ENCODE assay signal across 1 cellular context in the genomic region with DNA sequence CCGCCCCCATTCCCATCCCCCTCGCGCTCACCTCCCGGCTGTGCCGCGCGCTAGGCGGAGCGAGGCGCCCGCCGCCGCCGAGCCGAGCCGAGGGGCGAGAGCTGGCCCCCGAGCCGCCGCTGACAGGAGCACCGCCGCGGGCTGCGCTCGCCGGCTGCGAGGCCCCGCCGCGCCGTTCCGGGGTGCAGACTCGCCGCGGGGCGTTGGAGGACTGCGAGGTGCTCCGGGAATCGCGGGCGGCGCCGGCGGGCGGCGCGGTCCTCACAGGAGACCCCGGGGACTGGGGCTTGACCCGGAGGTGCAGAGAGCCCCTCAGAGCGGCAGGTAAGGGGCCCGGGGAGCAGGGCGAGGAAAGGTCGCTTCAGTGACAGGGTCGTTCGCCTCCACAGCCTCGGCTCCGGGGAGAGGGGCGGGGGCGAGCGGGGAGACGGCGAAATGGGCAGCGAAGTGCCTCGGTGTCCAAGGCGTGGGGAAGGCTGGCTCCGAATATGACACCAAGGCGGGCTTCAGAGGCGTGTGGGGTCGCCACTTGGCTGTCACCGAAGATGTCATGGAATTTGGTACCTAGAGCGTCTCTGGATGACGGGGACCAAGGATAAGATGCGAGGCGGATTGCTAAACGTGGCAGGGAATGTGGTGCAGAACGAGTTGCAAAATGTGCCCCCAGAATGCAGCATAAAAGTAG.
TF ChIP-seq lines count a peak whose summit lies in the region.

No MANE protein-coding gene starts in this region.

TF ChIP-seq in K562, 482 proteins besides CTCF, POLR2A, EP300 and RAD21 (continued from another document):
- TF ChIP-seq, protein P1, sequence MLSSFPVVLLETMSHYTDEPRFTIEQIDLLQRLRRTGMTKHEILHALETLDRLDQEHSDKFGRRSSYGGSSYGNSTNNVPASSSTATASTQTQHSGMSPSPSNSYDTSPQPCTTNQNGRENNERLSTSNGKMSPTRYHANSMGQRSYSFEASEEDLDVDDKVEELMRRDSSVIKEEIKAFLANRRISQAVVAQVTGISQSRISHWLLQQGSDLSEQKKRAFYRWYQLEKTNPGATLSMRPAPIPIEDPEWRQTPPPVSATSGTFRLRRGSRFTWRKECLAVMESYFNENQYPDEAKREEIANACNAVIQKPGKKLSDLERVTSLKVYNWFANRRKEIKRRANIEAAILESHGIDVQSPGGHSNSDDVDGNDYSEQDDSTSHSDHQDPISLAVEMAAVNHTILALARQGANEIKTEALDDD (IDR thresholded peaks at IDR 0.05), result no peak
- TF ChIP-seq, protein P2, sequence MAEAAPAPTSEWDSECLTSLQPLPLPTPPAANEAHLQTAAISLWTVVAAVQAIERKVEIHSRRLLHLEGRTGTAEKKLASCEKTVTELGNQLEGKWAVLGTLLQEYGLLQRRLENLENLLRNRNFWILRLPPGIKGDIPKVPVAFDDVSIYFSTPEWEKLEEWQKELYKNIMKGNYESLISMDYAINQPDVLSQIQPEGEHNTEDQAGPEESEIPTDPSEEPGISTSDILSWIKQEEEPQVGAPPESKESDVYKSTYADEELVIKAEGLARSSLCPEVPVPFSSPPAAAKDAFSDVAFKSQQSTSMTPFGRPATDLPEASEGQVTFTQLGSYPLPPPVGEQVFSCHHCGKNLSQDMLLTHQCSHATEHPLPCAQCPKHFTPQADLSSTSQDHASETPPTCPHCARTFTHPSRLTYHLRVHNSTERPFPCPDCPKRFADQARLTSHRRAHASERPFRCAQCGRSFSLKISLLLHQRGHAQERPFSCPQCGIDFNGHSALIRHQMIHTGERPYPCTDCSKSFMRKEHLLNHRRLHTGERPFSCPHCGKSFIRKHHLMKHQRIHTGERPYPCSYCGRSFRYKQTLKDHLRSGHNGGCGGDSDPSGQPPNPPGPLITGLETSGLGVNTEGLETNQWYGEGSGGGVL (CRISPR knock-in tag; IDR thresholded peaks at IDR 0.05), result no peak
- TF ChIP-seq LCOR (CRISPR knock-in tag; IDR thresholded peaks at IDR 0.05) (no peak), ZNF766 (CRISPR knock-in tag; conservative IDR thresholded peaks at IDR 0.05) (0 out of 2 replicates have a peak, but pooled peaks have one; percentile 9), SOX6 (IDR thresholded peaks at IDR 0.05) (no peak), TOE1 (IDR thresholded peaks at IDR 0.05; ENCODE audit: borderline replicate concordance) (no peak), TOE1 (CRISPR knock-in tag; IDR thresholded peaks at IDR 0.05; ENCODE audit: borderline replicate concordance, low read depth) (no peak), ZNF3 (CRISPR knock-in tag; IDR thresholded peaks at IDR 0.05) (no peak), HMGN3 (IDR thresholded peaks at IDR 0.05; ENCODE audit: borderline replicate concordance, extremely low read depth, insufficient read length, low read depth, low read length) (no peak), CEBPB (tag; IDR thresholded peaks at IDR 0.05) (peak; percentile 86; the same call in 1 of the 2 replicates), SLC30A9 (CRISPR knock-in tag; IDR thresholded peaks at IDR 0.05) (no peak), ZNF347 (CRISPR knock-in tag; IDR thresholded peaks at IDR 0.05; ENCODE audit: low read depth) (no peak), ZBTB8A (IDR thresholded peaks at IDR 0.05; ENCODE audit: partially characterized antibody) (no peak), BRD9 (IDR thresholded peaks at IDR 0.05; ENCODE audit: low read depth, partially characterized antibody) (no peak), PHF8 (IDR thresholded peaks at IDR 0.05; ENCODE audit: borderline replicate concordance, low read length) (peak; percentile 26; the same call in 1 of the 2 replicates), THRAP3 (IDR thresholded peaks at IDR 0.05; ENCODE audit: borderline replicate concordance) (no peak), SIN3A (IDR thresholded peaks at IDR 0.05; ENCODE audit: borderline replicate concordance in 2 of 2, control insufficient read depth in 1 of 2, low read depth in 2 of 2, low read length in 2 of 2) (no peak; a peak in 1 of 4 replicates), ZBTB7A (IDR thresholded peaks at IDR 0.05; ENCODE audit: borderline replicate concordance, control insufficient read depth, low read depth, low read length) (peak; percentile 69; the same call in 1 of the 2 replicates), ZNF408 (CRISPR knock-in tag; IDR thresholded peaks at IDR 0.05; ENCODE audit: low read depth) (no peak)
- TF ChIP-seq, protein P3, sequence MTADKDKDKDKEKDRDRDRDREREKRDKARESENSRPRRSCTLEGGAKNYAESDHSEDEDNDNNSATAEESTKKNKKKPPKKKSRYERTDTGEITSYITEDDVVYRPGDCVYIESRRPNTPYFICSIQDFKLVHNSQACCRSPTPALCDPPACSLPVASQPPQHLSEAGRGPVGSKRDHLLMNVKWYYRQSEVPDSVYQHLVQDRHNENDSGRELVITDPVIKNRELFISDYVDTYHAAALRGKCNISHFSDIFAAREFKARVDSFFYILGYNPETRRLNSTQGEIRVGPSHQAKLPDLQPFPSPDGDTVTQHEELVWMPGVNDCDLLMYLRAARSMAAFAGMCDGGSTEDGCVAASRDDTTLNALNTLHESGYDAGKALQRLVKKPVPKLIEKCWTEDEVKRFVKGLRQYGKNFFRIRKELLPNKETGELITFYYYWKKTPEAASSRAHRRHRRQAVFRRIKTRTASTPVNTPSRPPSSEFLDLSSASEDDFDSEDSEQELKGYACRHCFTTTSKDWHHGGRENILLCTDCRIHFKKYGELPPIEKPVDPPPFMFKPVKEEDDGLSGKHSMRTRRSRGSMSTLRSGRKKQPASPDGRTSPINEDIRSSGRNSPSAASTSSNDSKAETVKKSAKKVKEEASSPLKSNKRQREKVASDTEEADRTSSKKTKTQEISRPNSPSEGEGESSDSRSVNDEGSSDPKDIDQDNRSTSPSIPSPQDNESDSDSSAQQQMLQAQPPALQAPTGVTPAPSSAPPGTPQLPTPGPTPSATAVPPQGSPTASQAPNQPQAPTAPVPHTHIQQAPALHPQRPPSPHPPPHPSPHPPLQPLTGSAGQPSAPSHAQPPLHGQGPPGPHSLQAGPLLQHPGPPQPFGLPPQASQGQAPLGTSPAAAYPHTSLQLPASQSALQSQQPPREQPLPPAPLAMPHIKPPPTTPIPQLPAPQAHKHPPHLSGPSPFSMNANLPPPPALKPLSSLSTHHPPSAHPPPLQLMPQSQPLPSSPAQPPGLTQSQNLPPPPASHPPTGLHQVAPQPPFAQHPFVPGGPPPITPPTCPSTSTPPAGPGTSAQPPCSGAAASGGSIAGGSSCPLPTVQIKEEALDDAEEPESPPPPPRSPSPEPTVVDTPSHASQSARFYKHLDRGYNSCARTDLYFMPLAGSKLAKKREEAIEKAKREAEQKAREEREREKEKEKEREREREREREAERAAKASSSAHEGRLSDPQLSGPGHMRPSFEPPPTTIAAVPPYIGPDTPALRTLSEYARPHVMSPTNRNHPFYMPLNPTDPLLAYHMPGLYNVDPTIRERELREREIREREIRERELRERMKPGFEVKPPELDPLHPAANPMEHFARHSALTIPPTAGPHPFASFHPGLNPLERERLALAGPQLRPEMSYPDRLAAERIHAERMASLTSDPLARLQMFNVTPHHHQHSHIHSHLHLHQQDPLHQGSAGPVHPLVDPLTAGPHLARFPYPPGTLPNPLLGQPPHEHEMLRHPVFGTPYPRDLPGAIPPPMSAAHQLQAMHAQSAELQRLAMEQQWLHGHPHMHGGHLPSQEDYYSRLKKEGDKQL (CRISPR knock-in tag; IDR thresholded peaks at IDR 0.05; ENCODE audit: borderline replicate concordance), result no peak
- TF ChIP-seq, protein P4, sequence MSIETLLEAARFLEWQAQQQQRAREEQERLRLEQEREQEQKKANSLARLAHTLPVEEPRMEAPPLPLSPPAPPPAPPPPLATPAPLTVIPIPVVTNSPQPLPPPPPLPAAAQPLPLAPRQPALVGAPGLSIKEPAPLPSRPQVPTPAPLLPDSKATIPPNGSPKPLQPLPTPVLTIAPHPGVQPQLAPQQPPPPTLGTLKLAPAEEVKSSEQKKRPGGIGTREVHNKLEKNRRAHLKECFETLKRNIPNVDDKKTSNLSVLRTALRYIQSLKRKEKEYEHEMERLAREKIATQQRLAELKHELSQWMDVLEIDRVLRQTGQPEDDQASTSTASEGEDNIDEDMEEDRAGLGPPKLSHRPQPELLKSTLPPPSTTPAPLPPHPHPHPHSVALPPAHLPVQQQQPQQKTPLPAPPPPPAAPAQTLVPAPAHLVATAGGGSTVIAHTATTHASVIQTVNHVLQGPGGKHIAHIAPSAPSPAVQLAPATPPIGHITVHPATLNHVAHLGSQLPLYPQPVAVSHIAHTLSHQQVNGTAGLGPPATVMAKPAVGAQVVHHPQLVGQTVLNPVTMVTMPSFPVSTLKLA (conservative IDR thresholded peaks at IDR 0.05), result no peak
- TF ChIP-seq, protein P5, sequence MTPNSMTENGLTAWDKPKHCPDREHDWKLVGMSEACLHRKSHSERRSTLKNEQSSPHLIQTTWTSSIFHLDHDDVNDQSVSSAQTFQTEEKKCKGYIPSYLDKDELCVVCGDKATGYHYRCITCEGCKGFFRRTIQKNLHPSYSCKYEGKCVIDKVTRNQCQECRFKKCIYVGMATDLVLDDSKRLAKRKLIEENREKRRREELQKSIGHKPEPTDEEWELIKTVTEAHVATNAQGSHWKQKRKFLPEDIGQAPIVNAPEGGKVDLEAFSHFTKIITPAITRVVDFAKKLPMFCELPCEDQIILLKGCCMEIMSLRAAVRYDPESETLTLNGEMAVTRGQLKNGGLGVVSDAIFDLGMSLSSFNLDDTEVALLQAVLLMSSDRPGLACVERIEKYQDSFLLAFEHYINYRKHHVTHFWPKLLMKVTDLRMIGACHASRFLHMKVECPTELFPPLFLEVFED (CRISPR knock-in tag; conservative IDR thresholded peaks at IDR 0.05), result no peak
- TF ChIP-seq, protein P6, sequence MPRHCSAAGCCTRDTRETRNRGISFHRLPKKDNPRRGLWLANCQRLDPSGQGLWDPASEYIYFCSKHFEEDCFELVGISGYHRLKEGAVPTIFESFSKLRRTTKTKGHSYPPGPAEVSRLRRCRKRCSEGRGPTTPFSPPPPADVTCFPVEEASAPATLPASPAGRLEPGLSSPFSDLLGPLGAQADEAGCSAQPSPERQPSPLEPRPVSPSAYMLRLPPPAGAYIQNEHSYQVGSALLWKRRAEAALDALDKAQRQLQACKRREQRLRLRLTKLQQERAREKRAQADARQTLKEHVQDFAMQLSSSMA (CRISPR knock-in tag; IDR thresholded peaks at IDR 0.05), result no peak
TF ChIP-seq in K562: peak in this region for 14.
